Comparison of ENCODE assay signal across 15 cellular contexts in genomic region chr14:93173943-93174395, GRCh38. TPM values are rescaled to one million over a fixed set of nuclear protein-coding genes. Genes with fewer than 3 reads are reported as not detected.
DNase-seq lines count a peak whose midpoint lies in the region; ATAC-seq, FAIRE-seq and TF ChIP-seq lines count a peak whose summit lies in the region.
"Had no signal": no experiment of that assay in that cellular context is flagged by ENCODE, and none has a peak within 500 bp of the region (broad histone marks: within the 10 kb centered on the region; RNA-seq: fewer than 3 reads in every experiment).

No MANE protein-coding gene starts in this region.

- H3K4me1 ChIP-seq in BE2C (peaks cover 10% of the 10 kb centered on the region), K562 (replicated peaks in 1 of 2; ENCODE audit: control insufficient read depth in 2 of 2, insufficient read depth in 2 of 2, low read length in 2 of 2) (peaks cover 0 to 3% of the 10 kb centered on the region in 2 experiments; a peak in 3 of 5 replicates), mucosa of descending colon (ENCODE audit: low read depth) (peaks cover 5% of the 10 kb centered on the region)
- H3K4me1 ChIP-seq: ascending aorta had no signal

- no peaks in the 10 kb centered on the region for H3K9me3 ChIP-seq in BE2C
- no peaks in the 10 kb centered on the region for H3K9me3 ChIP-seq in K562 (replicated peaks; ENCODE audit: control insufficient read depth, insufficient read depth, low read depth, low read length)
- no peaks in the 10 kb centered on the region for H3K9me3 ChIP-seq in mucosa of descending colon
- H3K9me3 ChIP-seq: ascending aorta had no signal

- no peaks in the 10 kb centered on the region; the same call in 1 of the 2 replicates for H3K27me3 Mint-ChIP-seq in HFFc6 (ENCODE audit: insufficient read depth)
- H3K27me3 Mint-ChIP-seq: naive thymus-derived CD4-positive, alpha-beta T cell had no signal

- no peak for TF ChIP-seq POLR2A in K562 (conservative IDR thresholded peaks at IDR 0.05)

- WGBS in K562 (ENCODE audit: insufficient coverage, low coverage, missing lambda C conversion rate), result 0% methylated on average over 8 of the region's 10 CpGs

- H3K9me3 Mint-ChIP-seq in HFFc6, result no peaks in the 10 kb centered on the region
- H3K9me3 Mint-ChIP-seq: naive thymus-derived CD4-positive, alpha-beta T cell; T-helper 1 cell treated with Interleukin-12 subunit alpha and Interleukin-12 subunit beta and Interleukin-4 antibody, amounts not matched to agents 30 μg/mL and 1 μg/mL, for 36 hours had no signal

- peak overlapping the region; percentile 74 for H2AFZ ChIP-seq in K562 (ENCODE audit: low read depth, low read length)

- H4K20me1 ChIP-seq in K562 (replicated peaks; ENCODE audit: control insufficient read depth, insufficient read depth, low read length), result no peaks in the 10 kb centered on the region

- POLR2A ChIA-PET in K562 (lab: Yijun Ruan, JAX), result no interaction called here

- intact Hi-C loops in K562 (cut with micrococcal nuclease), result no loop called here
- intact Hi-C loops in mucosa of descending colon (cut with DNase I, micrococcal nuclease), result no loop called here

- peak; percentile 84 for FAIRE-seq in K562 (lab: Jason Lieb, UNC)
- FAIRE-seq: GM12892 had no signal

- TF ChIP-seq RAD21 in K562 (CRISPR knock-in tag; conservative IDR thresholded peaks at IDR 0.05 in 1 of 2, IDR thresholded peaks at IDR 0.05 in 1 of 2), result no peak

- TF ChIP-seq EP300 in K562 (IDR thresholded peaks at IDR 0.05; ENCODE audit: low read length), result no peak; the same call in 1 of the 2 replicates

- no peaks in the 10 kb centered on the region for H3K9me1 ChIP-seq in K562 (ENCODE audit: control insufficient read depth, insufficient read depth, low read length)

- H3K79me2 ChIP-seq in K562 (ENCODE audit: control insufficient read depth, insufficient read depth, low read length), result no peaks in the 10 kb centered on the region

- ATAC-seq in K562 (peak; percentile 89), mucosa of descending colon (peak; percentile 66), HG03135 (IDR thresholded peaks at IDR 0.05; ENCODE audit: unreplicated experiment) (no peak), GM21360 (IDR thresholded peaks at IDR 0.05; ENCODE audit: unreplicated experiment) (no peak), GM18517 (IDR thresholded peaks at IDR 0.05; ENCODE audit: unreplicated experiment) (no peak)
- ATAC-seq: naive thymus-derived CD4-positive, alpha-beta T cell; stimulated activated naive B cell treated with anti-CD40 and anti-IgM and Interleukin-4, amounts not matched to agents 10 μg/mL and 1 μg/mL and 100 μg/mL, for 72 hours had no signal

- CTCF ChIA-PET in K562 (lab: Yijun Ruan, JAX; ENCODE audit: low intra/inter-chr PET ratio), result no interaction called here

- H3K4me2 ChIP-seq in K562 (ENCODE audit: insufficient read depth, low read length), result peak overlapping the region; percentile 31; the same call in 1 of the 2 replicates

- H3K4me1 Mint-ChIP-seq in HFFc6 (ENCODE audit: low read depth), result peaks cover 6% of the 10 kb centered on the region
- H3K4me1 Mint-ChIP-seq: stimulated activated naive B cell treated with anti-CD40 and anti-IgM and Interleukin-4, amounts not matched to agents 10 μg/mL and 1 μg/mL and 100 μg/mL, for 72 hours had no signal

- H3K27ac ChIP-seq in K562 (ENCODE audit: extremely low read depth, low read depth, low read length), result no peak overlapping the region
- H3K27ac ChIP-seq: ascending aorta had no signal

- in situ Hi-C loops in K562 (cut with MboI), result no loop called here

- H3K27me3 ChIP-seq in BE2C (no peaks in the 10 kb centered on the region), K562 (ENCODE audit: control insufficient read depth in 2 of 2, insufficient read depth in 2 of 2, low read length in 2 of 2) (no peaks in the 10 kb centered on the region)
- H3K27me3 ChIP-seq: ascending aorta had no signal

- no TSS peak for BruUV-seq in K562 (replicated peaks; lab: Mats Ljungman, UMichigan)

- H3K36me3 ChIP-seq in BE2C (no peaks in the 10 kb centered on the region), K562 (ENCODE audit: control insufficient read depth, insufficient read depth, low read length) (no peaks in the 10 kb centered on the region), mucosa of descending colon (ENCODE audit: low read depth) (no peaks in the 10 kb centered on the region)
- H3K36me3 ChIP-seq: ascending aorta had no signal

- H3K4me3 ChIP-seq in BE2C (ENCODE audit: low read depth, low read length), result no peak overlapping the region; the same call in 1 of the 2 replicates
- no peak overlapping the region for H3K4me3 ChIP-seq in K562
- no peak overlapping the region for H3K4me3 ChIP-seq in mucosa of descending colon
- H3K4me3 ChIP-seq: ascending aorta had no signal

- no peak for TF ChIP-seq CTCF in BE2C (IDR thresholded peaks at IDR 0.05; ENCODE audit: low read depth, low read length)
- TF ChIP-seq CTCF in HFFc6 (IDR thresholded peaks at IDR 0.05), result no peak
- no peak for TF ChIP-seq CTCF in K562 (IDR thresholded peaks at IDR 0.05 in 2 of 3, conservative IDR thresholded peaks at IDR 0.05 in 1 of 3; ENCODE audit: insufficient read depth in 2 of 3, low read depth in 1 of 3, low read length in 3 of 3)
- TF ChIP-seq CTCF in mucosa of descending colon (IDR thresholded peaks at IDR 0.05), result no peak

- DNase-seq in BE2C (peak; percentile 47), HFFc6 (no peak), K562 (ENCODE audit: extremely low read depth in 1 of 4, low spot score in 3 of 4) (peak; percentile 16 to 75 (median 34)), mucosa of descending colon (no peak), inferior parietal cortex (ENCODE audit: extremely low spot score) (no peak)
- DNase-seq: activated CD8-positive, alpha-beta memory T cell treated with anti-CD3 and anti-CD28 coated beads, Interleukin-2, amount 50 U/mL, for 4 hours; Calu3; naive thymus-derived CD4-positive, alpha-beta T cell; stimulated activated naive B cell treated with anti-CD40 and anti-IgM and Interleukin-4, amounts not matched to agents 10 μg/mL and 1 μg/mL and 100 μg/mL, for 72 hours had no signal

- no peak overlapping the region for H3K9ac ChIP-seq in K562 (ENCODE audit: insufficient read depth in 1 of 2, low read depth in 2 of 2, low read length in 2 of 2)

- no peaks in the 10 kb centered on the region for H3K36me3 Mint-ChIP-seq in HFFc6 (ENCODE audit: low read depth)
- H3K36me3 Mint-ChIP-seq: naive thymus-derived CD4-positive, alpha-beta T cell; stimulated activated naive B cell treated with anti-CD40 and anti-IgM and Interleukin-4, amounts not matched to agents 10 μg/mL and 1 μg/mL and 100 μg/mL, for 72 hours had no signal

- H3K27ac Mint-ChIP-seq in HFFc6, result no peak overlapping the region
- H3K27ac Mint-ChIP-seq: naive thymus-derived CD4-positive, alpha-beta T cell; stimulated activated naive B cell treated with anti-CD40 and anti-IgM and Interleukin-4, amounts not matched to agents 10 μg/mL and 1 μg/mL and 100 μg/mL, for 72 hours; T-helper 1 cell treated with Interleukin-12 subunit alpha and Interleukin-12 subunit beta and Interleukin-4 antibody, amounts not matched to agents 30 μg/mL and 1 μg/mL, for 36 hours had no signal

- peak overlapping the region; percentile 22; the same call in 1 of the 2 replicates for H3K4me3 Mint-ChIP-seq in HFFc6
- H3K4me3 Mint-ChIP-seq: naive thymus-derived CD4-positive, alpha-beta T cell; stimulated activated naive B cell treated with anti-CD40 and anti-IgM and Interleukin-4, amounts not matched to agents 10 μg/mL and 1 μg/mL and 100 μg/mL, for 72 hours; T-helper 1 cell treated with Interleukin-12 subunit alpha and Interleukin-12 subunit beta and Interleukin-4 antibody, amounts not matched to agents 30 μg/mL and 1 μg/mL, for 36 hours had no signal

RNA-seq across cellular contexts. Expression of gene MOAP1, which starts 10.7 kb away (rescaled TPM):
- 75.6 TPM for polyA plus RNA-seq in BE2C (2012; ENCODE audit: insufficient read depth, insufficient read length, low read depth)
- total RNA-seq in HFFc6 (2021; fragmentation: NEBNext Ultra II Directional; extraction: Animal tissue kit (Norgen Biotek cat#: 25700)), result 10 to 100 TPM; 12.2 to 20.4 (median 14.2) TPM
- 6.4 and 7.2 TPM in 2 replicates for total RNA-seq in K562 (2011; cell fraction: chromatin; rRNA removed; ENCODE audit: low replicate concordance)
- 6.2 and 8.7 TPM in 2 replicates for total RNA-seq in K562 (2011; cell fraction: nucleolus; rRNA removed)
- total RNA-seq in K562 (2011; cell fraction: nucleoplasm; rRNA removed), result 9.8 and 11.3 TPM in 2 replicates
- total RNA-seq in K562 (2014; rRNA removed) (5.8 and 7.2 TPM in 2 replicates), K562 (2014; rRNA removed; fragmentation: Illumina TruSeq; extraction: Trizol) (7.4 and 7.9 TPM in 2 replicates), K562 (2015; rRNA removed; fragmentation: Illumina TruSeq; extraction: Trizol) (5.2 and 6.0 TPM in 2 replicates), K562 (2021) (6.6 and 6.7 TPM in 2 replicates), mucosa of descending colon (10 to 100 TPM; 16.9 to 42.6 (median 17.1) TPM)
- polyA plus RNA-seq in K562 (2011; rRNA removed) (10.4 and 14.4 TPM in 2 replicates), K562 (2014; fragmentation: Illumina TruSeq; extraction: Trizol) (5.5 and 5.8 TPM in 2 replicates), K562 (2014; fragmentation: Nextera tagmentation; extraction: Ambion mirVana) (1 to 10 TPM; 1.5 to 2.6 TPM), K562 (2014; rRNA removed) (8.2 and 9.4 TPM in 2 replicates)
- 9.7 and 12.3 TPM in 2 replicates for polyA plus RNA-seq in K562 (2011; cell fraction: cytosol; rRNA removed)
- 4.8 and 6.2 TPM in 2 replicates for polyA plus RNA-seq in K562 (2011; cell fraction: nucleus; rRNA removed)
- 6.7 and 11.8 TPM in 2 replicates for polyA plus RNA-seq in K562 (2012)
- 5.2 and 6.5 TPM in 2 replicates for polyA minus RNA-seq in K562 (2011; rRNA and poly(A)+ RNA removed)
- polyA minus RNA-seq in K562 (2011; cell fraction: cytosol; rRNA and poly(A)+ RNA removed), result 2.9 and 3.2 TPM in 2 replicates
- polyA minus RNA-seq in K562 (2011; cell fraction: nucleus; rRNA and poly(A)+ RNA removed), result 3.2 and 4.3 TPM in 2 replicates

RNA-seq across cellular contexts. Expression of gene LYSET, which starts 11.1 kb away (rescaled TPM):
- 33.0 TPM for polyA plus RNA-seq in BE2C (2012; ENCODE audit: insufficient read depth, insufficient read length, low read depth)
- 10 to 100 TPM; 10.7 to 14.5 (median 12.8) TPM for total RNA-seq in HFFc6 (2021; fragmentation: NEBNext Ultra II Directional; extraction: Animal tissue kit (Norgen Biotek cat#: 25700))
- 7.4 and 8.7 TPM in 2 replicates for total RNA-seq in K562 (2011; cell fraction: chromatin; rRNA removed; ENCODE audit: low replicate concordance)
- 5.4 and 8.0 TPM in 2 replicates for total RNA-seq in K562 (2011; cell fraction: nucleolus; rRNA removed)
- 12.7 and 15.6 TPM in 2 replicates for total RNA-seq in K562 (2011; cell fraction: nucleoplasm; rRNA removed)
- total RNA-seq in K562 (2014; rRNA removed), result 7.6 and 9.4 TPM in 2 replicates
- total RNA-seq in K562 (2014; rRNA removed; fragmentation: Illumina TruSeq; extraction: Trizol), result 14.9 and 16.3 TPM in 2 replicates
- total RNA-seq in K562 (2015; rRNA removed; fragmentation: Illumina TruSeq; extraction: Trizol), result 18.3 and 19.2 TPM in 2 replicates
- 15.9 and 20.1 TPM in 2 replicates for total RNA-seq in K562 (2021)
- 15.6 and 23.6 TPM in 2 replicates for polyA plus RNA-seq in K562 (2011; rRNA removed)
- polyA plus RNA-seq in K562 (2011; cell fraction: cytosol; rRNA removed), result 9.4 and 11.3 TPM in 2 replicates
- 13.6 and 14.2 TPM in 2 replicates for polyA plus RNA-seq in K562 (2011; cell fraction: nucleus; rRNA removed)
- 20.0 and 28.3 TPM in 2 replicates for polyA plus RNA-seq in K562 (2012)
- 15.6 and 15.8 TPM in 2 replicates for polyA plus RNA-seq in K562 (2014; fragmentation: Illumina TruSeq; extraction: Trizol)
- polyA plus RNA-seq in K562 (2014; fragmentation: Nextera tagmentation; extraction: Ambion mirVana), result 10 to 100 TPM; 33.6 to 36.6 TPM
- polyA plus RNA-seq in K562 (2014; rRNA removed), result 7.9 and 11.5 TPM in 2 replicates
- polyA minus RNA-seq in K562 (2011; rRNA and poly(A)+ RNA removed), result 7.2 and 8.0 TPM in 2 replicates
- 3.5 TPM in 1 of 2 replicates, not detected in the other for polyA minus RNA-seq in K562 (2011; cell fraction: cytosol; rRNA and poly(A)+ RNA removed)
- polyA minus RNA-seq in K562 (2011; cell fraction: nucleus; rRNA and poly(A)+ RNA removed), result 3.0 and 6.1 TPM in 2 replicates
- 10 to 100 TPM; 29.0 to 35.0 (median 33.2) TPM for total RNA-seq in mucosa of descending colon

RNA-seq across cellular contexts. Expression of gene GON7, which starts 32.9 kb away (rescaled TPM):
- polyA plus RNA-seq in BE2C (2012; ENCODE audit: insufficient read depth, insufficient read length, low read depth), result 24.0 TPM
- total RNA-seq in HFFc6 (2021; fragmentation: NEBNext Ultra II Directional; extraction: Animal tissue kit (Norgen Biotek cat#: 25700)), result 10 to 100 TPM in 1 of 6 experiments, 1 to 10 TPM in 5; 7.9 to 10.1 (median 9.1) TPM
- 3.2 and 7.6 TPM in 2 replicates for total RNA-seq in K562 (2011; cell fraction: chromatin; rRNA removed; ENCODE audit: low replicate concordance)
- total RNA-seq in K562 (2011; cell fraction: nucleolus; rRNA removed), result 3.8 and 5.3 TPM in 2 replicates
- 3.8 and 6.9 TPM in 2 replicates for total RNA-seq in K562 (2011; cell fraction: nucleoplasm; rRNA removed)
- total RNA-seq in K562 (2014; rRNA removed), result 26.2 and 32.3 TPM in 2 replicates
- total RNA-seq in K562 (2014; rRNA removed; fragmentation: Illumina TruSeq; extraction: Trizol), result 21.1 TPM in 2 replicates
- 28.4 and 28.7 TPM in 2 replicates for total RNA-seq in K562 (2015; rRNA removed; fragmentation: Illumina TruSeq; extraction: Trizol)
- 13.7 and 14.9 TPM in 2 replicates for total RNA-seq in K562 (2021)
- polyA plus RNA-seq in K562 (2011; rRNA removed), result 12.0 and 15.0 TPM in 2 replicates
- 2.3 and 5.3 TPM in 2 replicates for polyA plus RNA-seq in K562 (2011; cell fraction: cytosol; rRNA removed)
- 4.5 and 5.7 TPM in 2 replicates for polyA plus RNA-seq in K562 (2011; cell fraction: nucleus; rRNA removed)
- polyA plus RNA-seq in K562 (2012), result 20.3 and 23.1 TPM in 2 replicates
- 21.1 and 21.5 TPM in 2 replicates for polyA plus RNA-seq in K562 (2014; fragmentation: Illumina TruSeq; extraction: Trizol)
- 10 to 100 TPM; 23.9 to 26.9 TPM for polyA plus RNA-seq in K562 (2014; fragmentation: Nextera tagmentation; extraction: Ambion mirVana)
- 31.4 and 34.0 TPM in 2 replicates for polyA plus RNA-seq in K562 (2014; rRNA removed)
- polyA minus RNA-seq in K562 (2011; rRNA and poly(A)+ RNA removed), result 5.7 and 6.2 TPM in 2 replicates
- polyA minus RNA-seq in K562 (2011; cell fraction: cytosol; rRNA and poly(A)+ RNA removed), result 3.1 and 5.0 TPM in 2 replicates
- 2.6 and 4.8 TPM in 2 replicates for polyA minus RNA-seq in K562 (2011; cell fraction: nucleus; rRNA and poly(A)+ RNA removed)
- 10 to 100 TPM; 15.3 to 19.5 (median 18.6) TPM for total RNA-seq in mucosa of descending colon

RNA-seq across cellular contexts. Expression of gene UBR7, which starts 33.1 kb away (rescaled TPM):
- 38.7 TPM for polyA plus RNA-seq in BE2C (2012; ENCODE audit: insufficient read depth, insufficient read length, low read depth)
- total RNA-seq in HFFc6 (2021; fragmentation: NEBNext Ultra II Directional; extraction: Animal tissue kit (Norgen Biotek cat#: 25700)), result 10 to 100 TPM; 15.3 to 23.6 (median 21.8) TPM
- 14.0 and 20.3 TPM in 2 replicates for total RNA-seq in K562 (2011; cell fraction: chromatin; rRNA removed; ENCODE audit: low replicate concordance)
- 16.7 and 17.9 TPM in 2 replicates for total RNA-seq in K562 (2011; cell fraction: nucleolus; rRNA removed)
- total RNA-seq in K562 (2011; cell fraction: nucleoplasm; rRNA removed), result 15.0 and 17.8 TPM in 2 replicates
- 62.6 and 63.0 TPM in 2 replicates for total RNA-seq in K562 (2014; rRNA removed)
- total RNA-seq in K562 (2014; rRNA removed; fragmentation: Illumina TruSeq; extraction: Trizol), result 33.6 and 35.6 TPM in 2 replicates
- total RNA-seq in K562 (2015; rRNA removed; fragmentation: Illumina TruSeq; extraction: Trizol), result 33.1 and 34.4 TPM in 2 replicates
- total RNA-seq in K562 (2021), result 31.6 and 34.5 TPM in 2 replicates
- 33.1 and 46.7 TPM in 2 replicates for polyA plus RNA-seq in K562 (2011; rRNA removed)
- polyA plus RNA-seq in K562 (2011; cell fraction: cytosol; rRNA removed), result 17.3 and 29.0 TPM in 2 replicates
- 21.2 and 22.8 TPM in 2 replicates for polyA plus RNA-seq in K562 (2011; cell fraction: nucleus; rRNA removed)
- polyA plus RNA-seq in K562 (2012), result 30.2 and 33.3 TPM in 2 replicates
- polyA plus RNA-seq in K562 (2014; fragmentation: Illumina TruSeq; extraction: Trizol), result 39.0 and 43.8 TPM in 2 replicates
- polyA plus RNA-seq in K562 (2014; fragmentation: Nextera tagmentation; extraction: Ambion mirVana), result 10 to 100 TPM; 12.5 to 20.0 TPM
- 31.6 and 33.0 TPM in 2 replicates for polyA plus RNA-seq in K562 (2014; rRNA removed)
- polyA minus RNA-seq in K562 (2011; rRNA and poly(A)+ RNA removed), result 39.2 and 54.6 TPM in 2 replicates
- 20.7 and 24.6 TPM in 2 replicates for polyA minus RNA-seq in K562 (2011; cell fraction: cytosol; rRNA and poly(A)+ RNA removed)
- polyA minus RNA-seq in K562 (2011; cell fraction: nucleus; rRNA and poly(A)+ RNA removed), result 15.2 and 18.2 TPM in 2 replicates
- 10 to 100 TPM; 22.2 to 23.6 (median 22.4) TPM for total RNA-seq in mucosa of descending colon

RNA-seq across cellular contexts. Expression of gene ITPK1, which starts 58.2 kb away (rescaled TPM):
- 68.1 TPM for polyA plus RNA-seq in BE2C (2012; ENCODE audit: insufficient read depth, insufficient read length, low read depth)
- total RNA-seq in HFFc6 (2021; fragmentation: NEBNext Ultra II Directional; extraction: Animal tissue kit (Norgen Biotek cat#: 25700)), result 10 to 100 TPM; 27.3 to 38.1 (median 32.4) TPM
- 21.8 and 42.6 TPM in 2 replicates for total RNA-seq in K562 (2011; cell fraction: chromatin; rRNA removed; ENCODE audit: low replicate concordance)
- total RNA-seq in K562 (2011; cell fraction: nucleolus; rRNA removed), result 17.2 and 21.1 TPM in 2 replicates
- 16.6 and 19.4 TPM in 2 replicates for total RNA-seq in K562 (2011; cell fraction: nucleoplasm; rRNA removed)
- total RNA-seq in K562 (2014; rRNA removed) (17.3 and 23.0 TPM in 2 replicates), K562 (2014; rRNA removed; fragmentation: Illumina TruSeq; extraction: Trizol) (10.8 and 24.0 TPM in 2 replicates), K562 (2015; rRNA removed; fragmentation: Illumina TruSeq; extraction: Trizol) (22.6 and 26.8 TPM in 2 replicates), K562 (2021) (39.2 and 41.1 TPM in 2 replicates), mucosa of descending colon (100 to 1,000 TPM; 134 to 165 (median 152) TPM)
- polyA plus RNA-seq in K562 (2011; rRNA removed) (23.0 and 36.9 TPM in 2 replicates), K562 (2014; fragmentation: Illumina TruSeq; extraction: Trizol) (32.4 and 32.6 TPM in 2 replicates), K562 (2014; fragmentation: Nextera tagmentation; extraction: Ambion mirVana) (1 to 10 TPM; 1.2 to 1.5 TPM), K562 (2014; rRNA removed) (22.4 and 28.7 TPM in 2 replicates)
- 40.7 and 44.0 TPM in 2 replicates for polyA plus RNA-seq in K562 (2011; cell fraction: cytosol; rRNA removed)
- polyA plus RNA-seq in K562 (2011; cell fraction: nucleus; rRNA removed), result 23.5 and 26.5 TPM in 2 replicates
- polyA plus RNA-seq in K562 (2012), result 38.5 and 49.5 TPM in 2 replicates
- polyA minus RNA-seq in K562 (2011; rRNA and poly(A)+ RNA removed), result 44.8 and 48.1 TPM in 2 replicates
- 34.7 and 38.7 TPM in 2 replicates for polyA minus RNA-seq in K562 (2011; cell fraction: cytosol; rRNA and poly(A)+ RNA removed)
- 7.5 and 23.8 TPM in 2 replicates for polyA minus RNA-seq in K562 (2011; cell fraction: nucleus; rRNA and poly(A)+ RNA removed)

Comparison
In these comparisons a context has a peak if more than half of its experiments do, and no peak if none do; other contexts are left out.
1. DNase-seq: peak in BE2C (single experiment) and K562 (4 of 4); none in HFFc6 (single experiment), mucosa of descending colon (0 of 3) and inferior parietal cortex (single experiment).
2. ATAC-seq: peak in K562 (single experiment) and mucosa of descending colon (single experiment); none in HG03135 (single experiment), GM21360 (single experiment) and GM18517 (single experiment).